10 cellular contexts compared by ENCODE assay signal in genomic region chr11:67632175-67632981, GRCh38. TPM values are rescaled to one million over a fixed set of nuclear protein-coding genes. Genes with fewer than 3 reads are reported as not detected.
DNase-seq lines count a peak whose midpoint lies in the region; ATAC-seq and TF ChIP-seq lines count a peak whose summit lies in the region.
"Had no signal": no experiment of that assay in that cellular context is flagged by ENCODE, and none has a peak within 500 bp of the region (broad histone marks: within the 10 kb centered on the region; RNA-seq: fewer than 3 reads in every experiment).

No MANE protein-coding gene starts in this region.

- no peak overlapping the region for H3K4me2 ChIP-seq in mesendoderm (ENCODE audit: low read length)

- H3K9ac ChIP-seq in mesendoderm (ENCODE audit: low read length), result peak overlapping the region; percentile 9

- H2AK5ac ChIP-seq in mesendoderm (ENCODE audit: low read length), result no peak overlapping the region

- H2BK15ac ChIP-seq in mesendoderm (replicated peaks; ENCODE audit: low read depth), result no peak overlapping the region

- H3K9me3 ChIP-seq in CD4-positive, alpha-beta memory T cell (ENCODE audit: control insufficient read depth in 1 of 2, low read length in 2 of 2), result no peaks in the 10 kb centered on the region
- no peaks in the 10 kb centered on the region for H3K9me3 ChIP-seq in vagina

- no peak for TF ChIP-seq CTCF in vagina (IDR thresholded peaks at IDR 0.05)

- peak overlapping the region in 5 of 7 donors; percentile 57 to 82 (median 73) for H3K27ac Mint-ChIP-seq in CD4-positive, alpha-beta memory T cell
- H3K27ac Mint-ChIP-seq in T-cell, result peak overlapping the region in 1 of 2 donors; percentile 61

- H4K8ac ChIP-seq in mesendoderm (ENCODE audit: low read depth, low read length), result no peak overlapping the region

- intact Hi-C loops in CD4-positive, alpha-beta memory T cell (cut with micrococcal nuclease), result no loop called here
- intact Hi-C loops in vagina (cut with DNase I), result no loop called here

- H2BK5ac ChIP-seq in mesendoderm (ENCODE audit: low read length), result no peak overlapping the region

- H3K9me3 Mint-ChIP-seq in CD4-positive, alpha-beta memory T cell, result no peaks in the 10 kb centered on the region
- no peaks in the 10 kb centered on the region for H3K9me3 Mint-ChIP-seq in T-cell

- no peaks in the 10 kb centered on the region for H3K36me3 ChIP-seq in CD4-positive, alpha-beta memory T cell (ENCODE audit: insufficient read depth, low read length)
- H3K36me3 ChIP-seq in mesendoderm (ENCODE audit: control insufficient read depth, insufficient read depth, low read length) (no peaks in the 10 kb centered on the region), vagina (no peaks in the 10 kb centered on the region)

- no peak overlapping the region for H2BK120ac ChIP-seq in mesendoderm (ENCODE audit: low read depth, low read length)

- H3K4ac ChIP-seq in mesendoderm (ENCODE audit: low read depth, low read length), result no peak overlapping the region

- H3K27me3 ChIP-seq in CD4-positive, alpha-beta memory T cell (ENCODE audit: insufficient read depth, low read length), result no peaks in the 10 kb centered on the region
- H3K27me3 ChIP-seq in mesendoderm (ENCODE audit: insufficient read depth, low read length, poor library complexity), result no peaks in the 10 kb centered on the region
- no peaks in the 10 kb centered on the region for H3K27me3 ChIP-seq in vagina

- peak overlapping the region in 6 of 8 donors; percentile 5 to 79 (median 62) for H3K4me3 Mint-ChIP-seq in CD4-positive, alpha-beta memory T cell
- H3K4me3 Mint-ChIP-seq in T-cell, result peak overlapping the region; percentile 50 to 62 (median 53)

- no peaks in the 10 kb centered on the region for H3K27me3 Mint-ChIP-seq in CD4-positive, alpha-beta memory T cell
- no peaks in the 10 kb centered on the region for H3K27me3 Mint-ChIP-seq in T-cell

- H3K79me2 ChIP-seq in mesendoderm (ENCODE audit: control insufficient read depth, insufficient read depth, low read length), result no peaks in the 10 kb centered on the region

- H3K18ac ChIP-seq in mesendoderm (ENCODE audit: low read length), result no peak overlapping the region

- CTCF ChIA-PET in CD4-positive, alpha-beta memory T cell (lab: Charles Lee; ENCODE audit: partially characterized antibody), result interaction anchor here (0.7 to 6.3 kb wide), 2 partner anchors 26 to 27 kb away, joined by 3 to 67 read pairs; no protein-coding TSS in a partner anchor
- CTCF ChIA-PET in T-cell (lab: Charles Lee), result no interaction called here

- no peak overlapping the region for H3K27ac ChIP-seq in CD4-positive, alpha-beta memory T cell (ENCODE audit: low read depth, low read length)
- H3K27ac ChIP-seq in mesendoderm (ENCODE audit: low read depth, low read length) (no peak overlapping the region), vagina (no peak overlapping the region)
- H3K27ac ChIP-seq: SK-N-MC had no signal

- peaks cover 3 to 11% (median 6%) of the 10 kb centered on the region in 4 donors for H3K4me1 Mint-ChIP-seq in CD4-positive, alpha-beta memory T cell
- peaks cover 6 to 8% (median 7%) of the 10 kb centered on the region in 3 donors for H3K4me1 Mint-ChIP-seq in T-cell

- no peak for TF ChIP-seq POLR2A in vagina (IDR thresholded peaks at IDR 0.05)

- DNase-seq in CD4-positive, alpha-beta memory T cell, result no peak
- DNase-seq in T-cell (no peak), mesendoderm (no peak), midbrain (lab: John Stamatoyannopoulos, UW) (no peak), vagina (ENCODE audit: extremely low spot score in 2 of 2) (no peak)

- no CpG with 5 or more reads among the region's 12 CpGs for WGBS in mesendoderm (ENCODE audit: extremely low coverage, insufficient coverage, low lambda C conversion rate)

- H4K5ac ChIP-seq in mesendoderm (ENCODE audit: low read length), result no peak overlapping the region

- H3K23ac ChIP-seq in mesendoderm (ENCODE audit: low read length), result no peak overlapping the region

- H3K79me1 ChIP-seq in mesendoderm (ENCODE audit: low read length), result no peaks in the 10 kb centered on the region

- H3K4me3 ChIP-seq in CD4-positive, alpha-beta memory T cell (ENCODE audit: low read length in 2 of 2), result no peak overlapping the region
- H3K4me3 ChIP-seq in mesendoderm (ENCODE audit: low read length), result no peak overlapping the region
- no peak overlapping the region for H3K4me3 ChIP-seq in vagina
- H3K4me3 ChIP-seq: SK-N-MC had no signal

- ATAC-seq in T-cell (replicated peaks in 1 of 4) (no peak), HG03342 (IDR thresholded peaks at IDR 0.05; ENCODE audit: unreplicated experiment) (no peak)

- H3K4me1 ChIP-seq in CD4-positive, alpha-beta memory T cell (ENCODE audit: insufficient read depth, low read length), result peaks cover 14% of the 10 kb centered on the region
- H3K4me1 ChIP-seq in mesendoderm (ENCODE audit: control insufficient read depth, low read depth, low read length), result peaks cover 5% of the 10 kb centered on the region
- H3K4me1 ChIP-seq in vagina, result peaks cover 24% of the 10 kb centered on the region

- H3K56ac ChIP-seq in mesendoderm (ENCODE audit: low read length), result peak overlapping the region; percentile 35

- POLR2A ChIA-PET in CD4-positive, alpha-beta memory T cell (lab: Charles Lee; ENCODE audit: partially characterized antibody), result interaction anchor here (1.0 kb wide), 1 partner anchor 18 kb away, joined by 4 read pairs; the partner anchor contains the start of gene ACY3
- POLR2A ChIA-PET in T-cell (lab: Charles Lee), result no interaction called here

- H3K36me3 Mint-ChIP-seq in CD4-positive, alpha-beta memory T cell, result no peaks in the 10 kb centered on the region
- no peaks in the 10 kb centered on the region for H3K36me3 Mint-ChIP-seq in T-cell

RNA-seq across cellular contexts. Expression of gene NUDT8, which starts 2.6 kb away (rescaled TPM):
- total RNA-seq in CD4-positive, alpha-beta memory T cell, result 1 to 10 TPM; 3.1 to 4.3 TPM
- 1 to 10 TPM; 2.0 to 4.5 TPM for polyA plus RNA-seq in CD4-positive, alpha-beta memory T cell
- 1 to 10 TPM; 1.5 to 8.0 (median 4.5) TPM for total RNA-seq in T-cell
- 4.2 TPM for polyA plus RNA-seq in mesendoderm (2013, experiment 1 of 2)
- polyA plus RNA-seq in mesendoderm (2013, experiment 2 of 2), result 3.9 TPM
- total RNA-seq in vagina, result 23.8 TPM

RNA-seq across cellular contexts. Expression of gene TBX10, which starts 7.2 kb away (rescaled TPM):
- not detected for total RNA-seq in CD4-positive, alpha-beta memory T cell
- polyA plus RNA-seq in CD4-positive, alpha-beta memory T cell, result not detected
- total RNA-seq in T-cell (not detected), vagina (not detected)
- polyA plus RNA-seq in mesendoderm (2013, experiment 1 of 2), result 0.04 TPM
- 0.03 TPM for polyA plus RNA-seq in mesendoderm (2013, experiment 2 of 2)
- total RNA-seq: Daoy, mononuclear cell had no signal
- polyA plus RNA-seq: esophagus had no signal

RNA-seq across cellular contexts. Expression of gene ACY3, which starts 18.2 kb away (rescaled TPM):
- not detected for total RNA-seq in CD4-positive, alpha-beta memory T cell
- polyA plus RNA-seq in CD4-positive, alpha-beta memory T cell, result under 1 TPM in 1 of 2 donors, not detected in 1; 0.48 TPM
- total RNA-seq in T-cell (1 to 10 TPM in 1 of 5 donors, under 1 TPM in 2, not detected in 2; 0.54 to 1.0 (median 0.68) TPM), vagina (not detected)
- polyA plus RNA-seq in mesendoderm (2013, experiment 1 of 2), result 0.08 TPM
- polyA plus RNA-seq in mesendoderm (2013, experiment 2 of 2), result 0.13 TPM
- total RNA-seq: Daoy had no signal

RNA-seq across cellular contexts. Expression of gene NDUFV1, which starts 25.6 kb away (rescaled TPM):
- total RNA-seq in CD4-positive, alpha-beta memory T cell, result 100 to 1,000 TPM; 204 to 212 TPM
- 100 to 1,000 TPM; 124 to 133 TPM for polyA plus RNA-seq in CD4-positive, alpha-beta memory T cell
- total RNA-seq in T-cell (100 to 1,000 TPM; 199 to 250 (median 238) TPM), vagina (254 TPM)
- 58.8 TPM for polyA plus RNA-seq in mesendoderm (2013, experiment 1 of 2)
- 56.6 TPM for polyA plus RNA-seq in mesendoderm (2013, experiment 2 of 2)

RNA-seq across cellular contexts. Expression of gene ALDH3B2, which starts 42.0 kb away (rescaled TPM):
- not detected for total RNA-seq in CD4-positive, alpha-beta memory T cell
- not detected for polyA plus RNA-seq in CD4-positive, alpha-beta memory T cell
- not detected for total RNA-seq in T-cell
- polyA plus RNA-seq in mesendoderm (2013, experiment 1 of 2), result 0.11 TPM
- polyA plus RNA-seq in mesendoderm (2013, experiment 2 of 2), result 0.15 TPM
- 19.9 TPM for total RNA-seq in vagina
- total RNA-seq: mononuclear cell had no signal
